Comparison of ENCODE assay signal across 1 cellular context in the genomic region with DNA sequence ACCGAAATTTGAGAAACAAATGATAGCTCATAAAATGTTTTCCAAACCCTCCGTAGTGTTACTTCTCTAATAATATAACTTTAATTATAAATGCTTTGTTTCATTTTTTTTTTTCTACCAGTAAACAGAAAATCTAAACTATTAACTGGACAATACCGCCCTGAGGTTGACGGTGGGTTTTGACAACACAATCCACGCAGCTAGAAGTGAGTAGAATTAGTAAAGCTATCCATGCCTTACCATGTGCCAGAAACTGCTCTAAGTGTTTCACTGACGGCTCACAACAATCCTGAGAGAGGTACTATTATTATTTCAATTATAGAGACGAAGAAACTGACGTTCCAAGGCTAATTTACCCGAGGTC.
TF ChIP-seq lines count a peak whose summit lies in the region.

No MANE protein-coding gene starts in this region.

TF ChIP-seq in HepG2, 621 proteins besides CTCF, POLR2A, EP300 and RAD21:
- TF ChIP-seq, protein P1, sequence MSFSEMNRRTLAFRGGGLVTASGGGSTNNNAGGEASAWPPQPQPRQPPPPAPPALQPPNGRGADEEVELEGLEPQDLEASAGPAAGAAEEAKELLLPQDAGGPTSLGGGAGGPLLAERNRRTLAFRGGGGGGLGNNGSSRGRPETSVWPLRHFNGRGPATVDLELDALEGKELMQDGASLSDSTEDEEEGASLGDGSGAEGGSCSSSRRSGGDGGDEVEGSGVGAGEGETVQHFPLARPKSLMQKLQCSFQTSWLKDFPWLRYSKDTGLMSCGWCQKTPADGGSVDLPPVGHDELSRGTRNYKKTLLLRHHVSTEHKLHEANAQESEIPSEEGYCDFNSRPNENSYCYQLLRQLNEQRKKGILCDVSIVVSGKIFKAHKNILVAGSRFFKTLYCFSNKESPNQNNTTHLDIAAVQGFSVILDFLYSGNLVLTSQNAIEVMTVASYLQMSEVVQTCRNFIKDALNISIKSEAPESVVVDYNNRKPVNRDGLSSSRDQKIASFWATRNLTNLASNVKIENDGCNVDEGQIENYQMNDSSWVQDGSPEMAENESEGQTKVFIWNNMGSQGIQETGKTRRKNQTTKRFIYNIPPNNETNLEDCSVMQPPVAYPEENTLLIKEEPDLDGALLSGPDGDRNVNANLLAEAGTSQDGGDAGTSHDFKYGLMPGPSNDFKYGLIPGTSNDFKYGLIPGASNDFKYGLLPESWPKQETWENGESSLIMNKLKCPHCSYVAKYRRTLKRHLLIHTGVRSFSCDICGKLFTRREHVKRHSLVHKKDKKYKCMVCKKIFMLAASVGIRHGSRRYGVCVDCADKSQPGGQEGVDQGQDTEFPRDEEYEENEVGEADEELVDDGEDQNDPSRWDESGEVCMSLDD (CRISPR knock-in tag; IDR thresholded peaks at IDR 0.05; ENCODE audit: borderline replicate concordance) = no peak
- TF ChIP-seq ZNF790 (CRISPR knock-in tag; IDR thresholded peaks at IDR 0.05; ENCODE audit: borderline replicate concordance) (peak; percentile 8; the same call in 1 of the 2 replicates), TCF7 (IDR thresholded peaks at IDR 0.05; ENCODE audit: low read depth) (no peak), ZNF468 (CRISPR knock-in tag; IDR thresholded peaks at IDR 0.05) (no peak), TOE1 (CRISPR knock-in tag; IDR thresholded peaks at IDR 0.05) (no peak), KLF6 (CRISPR knock-in tag; IDR thresholded peaks at IDR 0.05) (no peak)
- TF ChIP-seq, protein P2, sequence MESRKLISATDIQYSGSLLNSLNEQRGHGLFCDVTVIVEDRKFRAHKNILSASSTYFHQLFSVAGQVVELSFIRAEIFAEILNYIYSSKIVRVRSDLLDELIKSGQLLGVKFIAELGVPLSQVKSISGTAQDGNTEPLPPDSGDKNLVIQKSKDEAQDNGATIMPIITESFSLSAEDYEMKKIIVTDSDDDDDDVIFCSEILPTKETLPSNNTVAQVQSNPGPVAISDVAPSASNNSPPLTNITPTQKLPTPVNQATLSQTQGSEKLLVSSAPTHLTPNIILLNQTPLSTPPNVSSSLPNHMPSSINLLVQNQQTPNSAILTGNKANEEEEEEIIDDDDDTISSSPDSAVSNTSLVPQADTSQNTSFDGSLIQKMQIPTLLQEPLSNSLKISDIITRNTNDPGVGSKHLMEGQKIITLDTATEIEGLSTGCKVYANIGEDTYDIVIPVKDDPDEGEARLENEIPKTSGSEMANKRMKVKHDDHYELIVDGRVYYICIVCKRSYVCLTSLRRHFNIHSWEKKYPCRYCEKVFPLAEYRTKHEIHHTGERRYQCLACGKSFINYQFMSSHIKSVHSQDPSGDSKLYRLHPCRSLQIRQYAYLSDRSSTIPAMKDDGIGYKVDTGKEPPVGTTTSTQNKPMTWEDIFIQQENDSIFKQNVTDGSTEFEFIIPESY (CRISPR knock-in tag; IDR thresholded peaks at IDR 0.05) = no peak
